1 cellular context compared by ENCODE assay signal in the genomic region with DNA sequence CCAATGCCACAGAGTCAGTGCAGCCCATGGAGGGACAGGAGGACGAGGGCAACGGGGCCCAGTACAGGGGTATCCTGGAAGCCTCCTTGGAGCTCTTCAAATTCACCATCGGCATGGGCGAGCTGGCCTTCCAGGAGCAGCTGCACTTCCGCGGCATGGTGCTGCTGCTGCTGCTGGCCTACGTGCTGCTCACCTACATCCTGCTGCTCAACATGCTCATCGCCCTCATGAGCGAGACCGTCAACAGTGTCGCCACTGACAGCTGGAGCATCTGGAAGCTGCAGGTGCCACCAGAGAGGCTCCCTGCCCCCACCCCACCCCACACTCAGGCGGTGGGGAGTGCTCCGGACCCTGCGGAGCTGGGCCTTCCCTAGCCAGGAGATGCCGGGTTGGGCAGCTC.
TF ChIP-seq lines count a peak whose summit lies in the region.

No MANE protein-coding gene starts in this region.

TF ChIP-seq in HepG2, 621 proteins besides CTCF, POLR2A, EP300 and RAD21:
- TF ChIP-seq ZNF331 (CRISPR knock-in tag; IDR thresholded peaks at IDR 0.05) (no peak), SRY (CRISPR knock-in tag; IDR thresholded peaks at IDR 0.05) (no peak), ZNF543 (CRISPR knock-in tag; IDR thresholded peaks at IDR 0.05) (no peak)
- TF ChIP-seq, protein P1, sequence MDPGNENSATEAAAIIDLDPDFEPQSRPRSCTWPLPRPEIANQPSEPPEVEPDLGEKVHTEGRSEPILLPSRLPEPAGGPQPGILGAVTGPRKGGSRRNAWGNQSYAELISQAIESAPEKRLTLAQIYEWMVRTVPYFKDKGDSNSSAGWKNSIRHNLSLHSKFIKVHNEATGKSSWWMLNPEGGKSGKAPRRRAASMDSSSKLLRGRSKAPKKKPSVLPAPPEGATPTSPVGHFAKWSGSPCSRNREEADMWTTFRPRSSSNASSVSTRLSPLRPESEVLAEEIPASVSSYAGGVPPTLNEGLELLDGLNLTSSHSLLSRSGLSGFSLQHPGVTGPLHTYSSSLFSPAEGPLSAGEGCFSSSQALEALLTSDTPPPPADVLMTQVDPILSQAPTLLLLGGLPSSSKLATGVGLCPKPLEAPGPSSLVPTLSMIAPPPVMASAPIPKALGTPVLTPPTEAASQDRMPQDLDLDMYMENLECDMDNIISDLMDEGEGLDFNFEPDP (CRISPR knock-in tag; conservative IDR thresholded peaks at IDR 0.05) = 0 out of 2 replicates have a peak, but pooled peaks have one; percentile 45
- TF ChIP-seq, protein P2, sequence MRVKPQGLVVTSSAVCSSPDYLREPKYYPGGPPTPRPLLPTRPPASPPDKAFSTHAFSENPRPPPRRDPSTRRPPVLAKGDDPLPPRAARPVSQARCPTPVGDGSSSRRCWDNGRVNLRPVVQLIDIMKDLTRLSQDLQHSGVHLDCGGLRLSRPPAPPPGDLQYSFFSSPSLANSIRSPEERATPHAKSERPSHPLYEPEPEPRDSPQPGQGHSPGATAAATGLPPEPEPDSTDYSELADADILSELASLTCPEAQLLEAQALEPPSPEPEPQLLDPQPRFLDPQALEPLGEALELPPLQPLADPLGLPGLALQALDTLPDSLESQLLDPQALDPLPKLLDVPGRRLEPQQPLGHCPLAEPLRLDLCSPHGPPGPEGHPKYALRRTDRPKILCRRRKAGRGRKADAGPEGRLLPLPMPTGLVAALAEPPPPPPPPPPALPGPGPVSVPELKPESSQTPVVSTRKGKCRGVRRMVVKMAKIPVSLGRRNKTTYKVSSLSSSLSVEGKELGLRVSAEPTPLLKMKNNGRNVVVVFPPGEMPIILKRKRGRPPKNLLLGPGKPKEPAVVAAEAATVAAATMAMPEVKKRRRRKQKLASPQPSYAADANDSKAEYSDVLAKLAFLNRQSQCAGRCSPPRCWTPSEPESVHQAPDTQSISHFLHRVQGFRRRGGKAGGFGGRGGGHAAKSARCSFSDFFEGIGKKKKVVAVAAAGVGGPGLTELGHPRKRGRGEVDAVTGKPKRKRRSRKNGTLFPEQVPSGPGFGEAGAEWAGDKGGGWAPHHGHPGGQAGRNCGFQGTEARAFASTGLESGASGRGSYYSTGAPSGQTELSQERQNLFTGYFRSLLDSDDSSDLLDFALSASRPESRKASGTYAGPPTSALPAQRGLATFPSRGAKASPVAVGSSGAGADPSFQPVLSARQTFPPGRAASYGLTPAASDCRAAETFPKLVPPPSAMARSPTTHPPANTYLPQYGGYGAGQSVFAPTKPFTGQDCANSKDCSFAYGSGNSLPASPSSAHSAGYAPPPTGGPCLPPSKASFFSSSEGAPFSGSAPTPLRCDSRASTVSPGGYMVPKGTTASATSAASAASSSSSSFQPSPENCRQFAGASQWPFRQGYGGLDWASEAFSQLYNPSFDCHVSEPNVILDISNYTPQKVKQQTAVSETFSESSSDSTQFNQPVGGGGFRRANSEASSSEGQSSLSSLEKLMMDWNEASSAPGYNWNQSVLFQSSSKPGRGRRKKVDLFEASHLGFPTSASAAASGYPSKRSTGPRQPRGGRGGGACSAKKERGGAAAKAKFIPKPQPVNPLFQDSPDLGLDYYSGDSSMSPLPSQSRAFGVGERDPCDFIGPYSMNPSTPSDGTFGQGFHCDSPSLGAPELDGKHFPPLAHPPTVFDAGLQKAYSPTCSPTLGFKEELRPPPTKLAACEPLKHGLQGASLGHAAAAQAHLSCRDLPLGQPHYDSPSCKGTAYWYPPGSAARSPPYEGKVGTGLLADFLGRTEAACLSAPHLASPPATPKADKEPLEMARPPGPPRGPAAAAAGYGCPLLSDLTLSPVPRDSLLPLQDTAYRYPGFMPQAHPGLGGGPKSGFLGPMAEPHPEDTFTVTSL (CRISPR knock-in tag; IDR thresholded peaks at IDR 0.05; ENCODE audit: borderline replicate concordance) = no peak
- TF ChIP-seq, protein P3, sequence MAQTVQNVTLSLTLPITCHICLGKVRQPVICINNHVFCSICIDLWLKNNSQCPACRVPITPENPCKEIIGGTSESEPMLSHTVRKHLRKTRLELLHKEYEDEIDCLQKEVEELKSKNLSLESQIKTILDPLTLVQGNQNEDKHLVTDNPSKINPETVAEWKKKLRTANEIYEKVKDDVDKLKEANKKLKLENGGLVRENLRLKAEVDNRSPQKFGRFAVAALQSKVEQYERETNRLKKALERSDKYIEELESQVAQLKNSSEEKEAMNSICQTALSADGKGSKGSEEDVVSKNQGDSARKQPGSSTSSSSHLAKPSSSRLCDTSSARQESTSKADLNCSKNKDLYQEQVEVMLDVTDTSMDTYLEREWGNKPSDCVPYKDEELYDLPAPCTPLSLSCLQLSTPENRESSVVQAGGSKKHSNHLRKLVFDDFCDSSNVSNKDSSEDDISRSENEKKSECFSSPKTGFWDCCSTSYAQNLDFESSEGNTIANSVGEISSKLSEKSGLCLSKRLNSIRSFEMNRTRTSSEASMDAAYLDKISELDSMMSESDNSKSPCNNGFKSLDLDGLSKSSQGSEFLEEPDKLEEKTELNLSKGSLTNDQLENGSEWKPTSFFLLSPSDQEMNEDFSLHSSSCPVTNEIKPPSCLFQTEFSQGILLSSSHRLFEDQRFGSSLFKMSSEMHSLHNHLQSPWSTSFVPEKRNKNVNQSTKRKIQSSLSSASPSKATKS (CRISPR knock-in tag; IDR thresholded peaks at IDR 0.05) = no peak
